ENCODE assay signal across 19 cellular contexts in the genomic region with DNA sequence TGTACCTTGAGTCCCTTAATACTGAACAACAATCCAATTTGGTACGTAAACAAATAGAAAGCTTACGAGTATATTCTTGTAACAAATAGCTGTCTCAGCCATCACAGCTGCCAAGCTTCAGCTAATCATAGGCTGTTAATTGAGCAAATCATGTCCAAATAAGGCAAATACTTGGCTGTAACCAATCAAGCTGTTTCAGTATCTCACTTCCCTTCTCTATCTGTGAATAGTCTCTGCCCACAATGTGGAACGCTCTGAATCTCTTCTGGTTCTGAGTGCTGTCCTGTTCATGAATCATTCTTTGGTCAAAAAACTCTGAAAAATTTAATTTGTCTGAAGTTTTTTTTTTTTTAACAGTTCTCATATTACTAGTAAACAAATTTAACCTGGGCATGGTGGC. TPM values are rescaled to one million over a fixed set of nuclear protein-coding genes. Genes with fewer than 3 reads are reported as not detected.
DNase-seq lines count a peak whose midpoint lies in the region; ATAC-seq, FAIRE-seq and TF ChIP-seq lines count a peak whose summit lies in the region.
"Had no signal": no experiment of that assay in that cellular context is flagged by ENCODE, and none has a peak within 500 bp of the region (broad histone marks: within the 10 kb centered on the region; RNA-seq: fewer than 3 reads in every experiment).

No MANE protein-coding gene starts in this region.

- H3K27ac ChIP-seq in keratinocyte (ENCODE audit: control insufficient read depth, insufficient read depth, low read length), result no peak overlapping the region
- no peak overlapping the region for H3K27ac ChIP-seq in trophoblast cell (ENCODE audit: low read depth, low read length)
- H3K27ac ChIP-seq: epithelial cell of prostate had no signal

- no peak overlapping the region for H4K91ac ChIP-seq in trophoblast cell (ENCODE audit: low read depth, low read length)

- no peak overlapping the region for H2BK12ac ChIP-seq in trophoblast cell (ENCODE audit: low read length)

- CTCF ChIA-PET in activated CD8-positive, alpha-beta T cell treated with anti-CD3 and anti-CD28 coated beads for 36 hours (lab: Charles Lee), result interaction anchor here (1.2 to 1.6 kb wide), 5 partner anchors 11 to 254 kb away, joined by 3 to 7 read pairs (median 4); no protein-coding TSS in a partner anchor
- CTCF ChIA-PET in activated CD8-positive, alpha-beta T cell treated with anti-CD3 and anti-CD28 coated beads, Interleukin-2, amount 10 ng/mL, durations not matched to agents 7 days and 5 days (lab: Charles Lee), result no interaction called here

- DNase-seq in activated CD8-positive, alpha-beta T cell treated with anti-CD3 and anti-CD28 coated beads for 36 hours, result peak; percentile 41
- DNase-seq in activated CD8-positive, alpha-beta T cell treated with anti-CD3 and anti-CD28 coated beads, Interleukin-2, amount 10 ng/mL, durations not matched to agents 7 days and 5 days, result no peak
- DNase-seq in GM18507 (ENCODE audit: extremely low spot score, insufficient read length, low read depth) (no peak), NOMO-1 treated with dmso at 0.1 percent for 144 hours (lab: John Stamatoyannopoulos, UW; ENCODE audit: unreplicated experiment) (peak; percentile 22), keratinocyte (ENCODE audit: low read depth, low spot score) (no peak), trophoblast cell (no peak), activated gamma-delta T cell (lab: John Stamatoyannopoulos, UW) (no peak)
- DNase-seq in stimulated activated CD4-positive, alpha-beta T cell treated with anti-CD3 and anti-CD28 coated beads, Interleukin-15, amount 100 ng/mL, for 24 hours, result no peak
- DNase-seq: activated gamma-delta T cell treated with Interleukin-2 at 50 U/mL for 16 hours, DMS53, NCI-H2227 treated with DMSO at 0.1 percent for 48 hours, retina had no signal

- H3K36me3 ChIP-seq in keratinocyte (ENCODE audit: control insufficient read depth in 2 of 2, extremely low read depth in 1 of 2, insufficient read depth in 2 of 2, low read length in 2 of 2) (no peaks in the 10 kb centered on the region), trophoblast cell (ENCODE audit: control insufficient read depth in 1 of 2, insufficient read depth in 2 of 2, low read length in 2 of 2) (no peaks in the 10 kb centered on the region)

- ATAC-seq in activated CD8-positive, alpha-beta T cell treated with anti-CD3 and anti-CD28 coated beads for 36 hours, result peak; percentile 7
- ATAC-seq in activated CD8-positive, alpha-beta T cell treated with anti-CD3 and anti-CD28 coated beads, Interleukin-2, amount 10 ng/mL, durations not matched to agents 7 days and 5 days, result no peak

- H2BK5ac ChIP-seq in trophoblast cell (ENCODE audit: low read depth, low read length, poor library complexity), result no peak overlapping the region

- peaks cover 11% of the 10 kb centered on the region for H3K79me1 ChIP-seq in trophoblast cell (ENCODE audit: low read length)

- no peak overlapping the region for H3K23ac ChIP-seq in trophoblast cell (ENCODE audit: low read length)

- H3K9ac ChIP-seq in keratinocyte (ENCODE audit: control insufficient read depth, extremely low read depth, insufficient read depth, low read length) (no peak overlapping the region), trophoblast cell (ENCODE audit: low read length) (no peak overlapping the region)

- H2AFZ ChIP-seq in keratinocyte (ENCODE audit: control insufficient read depth, low read length) (peak overlapping the region; percentile 59), trophoblast cell (ENCODE audit: insufficient read depth, low read length, poor library complexity) (no peak overlapping the region)

- no peaks in the 10 kb centered on the region for H3K9me1 ChIP-seq in keratinocyte (ENCODE audit: control insufficient read depth, extremely low read depth, insufficient read depth, low read length)

- peaks cover 7% of the 10 kb centered on the region for H3K36me3 Mint-ChIP-seq in activated CD8-positive, alpha-beta T cell treated with anti-CD3 and anti-CD28 coated beads for 36 hours (ENCODE audit: low read depth)
- peaks cover 6% of the 10 kb centered on the region for H3K36me3 Mint-ChIP-seq in activated CD8-positive, alpha-beta T cell treated with anti-CD3 and anti-CD28 coated beads, Interleukin-2, amount 10 ng/mL, durations not matched to agents 7 days and 5 days (ENCODE audit: low read depth)

- H3K27ac Mint-ChIP-seq in activated CD8-positive, alpha-beta T cell treated with anti-CD3 and anti-CD28 coated beads for 36 hours, result no peak overlapping the region
- H3K27ac Mint-ChIP-seq in activated CD8-positive, alpha-beta T cell treated with anti-CD3 and anti-CD28 coated beads, Interleukin-2, amount 10 ng/mL, durations not matched to agents 7 days and 5 days, result no peak overlapping the region

- dilution Hi-C loops in keratinocyte (cut with MboI; ENCODE audit: extremely low pct_ligation_motif_present, low sequenced_read_pairs), result no loop called here

- H3K4me3 Mint-ChIP-seq in activated CD8-positive, alpha-beta T cell treated with anti-CD3 and anti-CD28 coated beads for 36 hours, result no peak overlapping the region
- H3K4me3 Mint-ChIP-seq in activated CD8-positive, alpha-beta T cell treated with anti-CD3 and anti-CD28 coated beads, Interleukin-2, amount 10 ng/mL, durations not matched to agents 7 days and 5 days, result no peak overlapping the region
- H3K4me3 Mint-ChIP-seq: memory B cell had no signal

- no peak overlapping the region for H3K4me2 ChIP-seq in keratinocyte (ENCODE audit: control insufficient read depth, extremely low read depth, insufficient read depth, low read depth, low read length)
- no peak overlapping the region for H3K4me2 ChIP-seq in trophoblast cell (ENCODE audit: low read length)

- H3K79me2 ChIP-seq in keratinocyte (ENCODE audit: control insufficient read depth, insufficient read depth, low read length), result no peaks in the 10 kb centered on the region
- H3K79me2 ChIP-seq in trophoblast cell (ENCODE audit: control insufficient read depth, insufficient read depth, low read length, poor library complexity), result peaks cover 7% of the 10 kb centered on the region

- no peak overlapping the region for H4K12ac ChIP-seq in trophoblast cell (ENCODE audit: low read depth, low read length)

- no peak overlapping the region for H2AK5ac ChIP-seq in trophoblast cell (ENCODE audit: low read length)

- no CpG with 5 or more reads among the region's 3 CpGs for WGBS in trophoblast cell (ENCODE audit: extremely low coverage, insufficient coverage, insufficient read length)

- no peak overlapping the region for H3K4ac ChIP-seq in trophoblast cell (ENCODE audit: low read depth, low read length)

- no peaks in the 10 kb centered on the region for H3K9me3 Mint-ChIP-seq in activated CD8-positive, alpha-beta T cell treated with anti-CD3 and anti-CD28 coated beads for 36 hours
- H3K9me3 Mint-ChIP-seq in activated CD8-positive, alpha-beta T cell treated with anti-CD3 and anti-CD28 coated beads, Interleukin-2, amount 10 ng/mL, durations not matched to agents 7 days and 5 days (ENCODE audit: insufficient read depth), result no peaks in the 10 kb centered on the region
- H3K9me3 Mint-ChIP-seq: neural crest cell had no signal

- POLR2A ChIA-PET in activated CD8-positive, alpha-beta T cell treated with anti-CD3 and anti-CD28 coated beads for 36 hours (lab: Charles Lee), result interaction anchor here (0.6 to 0.8 kb wide), 3 partner anchors 145 to 272 kb away, joined by 3 to 4 read pairs (median 3); a partner anchor contains a TSS
- POLR2A ChIA-PET in activated CD8-positive, alpha-beta T cell treated with anti-CD3 and anti-CD28 coated beads, Interleukin-2, amount 10 ng/mL, durations not matched to agents 7 days and 5 days (lab: Charles Lee), result interaction anchor here (0.7 to 1.0 kb wide), 2 partner anchors 10 to 240 kb away, joined by 3 read pairs; no protein-coding TSS in a partner anchor

- no peaks in the 10 kb centered on the region for H3K27me3 ChIP-seq in keratinocyte (ENCODE audit: control insufficient read depth, extremely low read depth, insufficient read depth, low read length)
- H3K27me3 ChIP-seq in trophoblast cell (ENCODE audit: insufficient read depth, low read length), result no peaks in the 10 kb centered on the region

- peak; percentile 75 for FAIRE-seq in GM18507 (lab: Jason Lieb, UNC)
- FAIRE-seq in keratinocyte (lab: Jason Lieb, UNC), result no peak
- FAIRE-seq: astrocyte, H54, HTR-8/SVneo had no signal

- no peak overlapping the region for H3K4me3 ChIP-seq in keratinocyte (ENCODE audit: control insufficient read depth in 2 of 3, extremely low read depth in 1 of 3, insufficient read depth in 2 of 3, low read depth in 1 of 3, low read length in 3 of 3)
- no peak overlapping the region for H3K4me3 ChIP-seq in trophoblast cell (ENCODE audit: low read depth, low read length)
- H3K4me3 ChIP-seq: coronary artery had no signal

- H3K14ac ChIP-seq in trophoblast cell (ENCODE audit: low read length), result no peak overlapping the region

- intact Hi-C loops in activated CD8-positive, alpha-beta T cell treated with anti-CD3 and anti-CD28 coated beads for 36 hours (cut with micrococcal nuclease), result no loop called here

- H4K8ac ChIP-seq in trophoblast cell (ENCODE audit: low read depth, low read length), result no peak overlapping the region

- no peak overlapping the region for H3K18ac ChIP-seq in trophoblast cell (ENCODE audit: low read length)

- no peak overlapping the region for H2BK120ac ChIP-seq in trophoblast cell (ENCODE audit: insufficient read depth, low read length, poor library complexity)

- H3K4me1 Mint-ChIP-seq in activated CD8-positive, alpha-beta T cell treated with anti-CD3 and anti-CD28 coated beads for 36 hours (ENCODE audit: low read depth), result peaks cover 28% of the 10 kb centered on the region
- H3K4me1 Mint-ChIP-seq in activated CD8-positive, alpha-beta T cell treated with anti-CD3 and anti-CD28 coated beads, Interleukin-2, amount 10 ng/mL, durations not matched to agents 7 days and 5 days (ENCODE audit: low read depth), result peaks cover 35% of the 10 kb centered on the region

- H3K4me1 ChIP-seq in keratinocyte (ENCODE audit: control insufficient read depth, extremely low read depth, insufficient read depth, low read length), result peaks cover 6% of the 10 kb centered on the region
- H3K4me1 ChIP-seq in trophoblast cell (ENCODE audit: control insufficient read depth in 1 of 2, insufficient read depth in 2 of 2, low read length in 2 of 2), result peaks cover 0 to 2% of the 10 kb centered on the region in 2 experiments

- no peaks in the 10 kb centered on the region for H3K9me3 ChIP-seq in keratinocyte (ENCODE audit: control insufficient read depth, low read depth, low read length)
- H3K9me3 ChIP-seq in trophoblast cell (ENCODE audit: insufficient read depth, low read depth, low read length), result no peaks in the 10 kb centered on the region

- no peak for TF ChIP-seq CTCF in activated CD8-positive, alpha-beta T cell treated with anti-CD3 and anti-CD28 coated beads for 36 hours (IDR thresholded peaks at IDR 0.05)
- TF ChIP-seq CTCF in keratinocyte (optimal IDR thresholded peaks at IDR 0.05 in 1 of 3, IDR thresholded peaks at IDR 0.05 in 1 of 3, conservative IDR thresholded peaks at IDR 0.05 in 1 of 3; ENCODE audit: extremely low read depth in 1 of 3, insufficient read depth in 2 of 3, low read length in 3 of 3), result no peak

- H3K27me3 Mint-ChIP-seq in activated CD8-positive, alpha-beta T cell treated with anti-CD3 and anti-CD28 coated beads for 36 hours, result peaks cover 2% of the 10 kb centered on the region
- no peaks in the 10 kb centered on the region for H3K27me3 Mint-ChIP-seq in activated CD8-positive, alpha-beta T cell treated with anti-CD3 and anti-CD28 coated beads, Interleukin-2, amount 10 ng/mL, durations not matched to agents 7 days and 5 days (ENCODE audit: low read depth)
- H3K27me3 Mint-ChIP-seq: memory B cell had no signal

- H4K20me1 ChIP-seq in keratinocyte (ENCODE audit: control insufficient read depth, extremely low read depth, insufficient read depth, low read length), result no peaks in the 10 kb centered on the region

RNA-seq across cellular contexts. Expression of a gene that starts 5.8 kb away (rescaled TPM):
- 10 to 100 TPM; 62.3 to 63.8 TPM for total RNA-seq in activated CD8-positive, alpha-beta T cell treated with anti-CD3 and anti-CD28 coated beads for 36 hours
- 10 to 100 TPM; 75.6 to 78.9 TPM for total RNA-seq in activated CD8-positive, alpha-beta T cell treated with anti-CD3 and anti-CD28 coated beads, Interleukin-2, amount 10 ng/mL, durations not matched to agents 7 days and 5 days
- 25.7 to 55.1 TPM (median 35.8 TPM) in 3 replicates for polyA plus RNA-seq in keratinocyte
- 138 TPM for polyA plus RNA-seq in keratinocyte (2011; ENCODE audit: low read depth)
- 17.6 and 29.0 TPM in 2 replicates for polyA plus RNA-seq in keratinocyte (2011; cell fraction: cytosol; rRNA removed)
- 62.6 and 76.4 TPM in 2 replicates for polyA plus RNA-seq in keratinocyte (2011; cell fraction: nucleus; rRNA removed)
- 28.4 and 40.4 TPM in 2 replicates for polyA plus RNA-seq in keratinocyte (2012; ENCODE audit: low replicate concordance)
- 12.7 to 89.0 TPM (median 74.1 TPM) in 3 replicates for polyA minus RNA-seq in keratinocyte
- 23.8 TPM for polyA minus RNA-seq in keratinocyte (2011; cell fraction: cytosol; rRNA and poly(A)+ RNA removed)
- 70.6 and 125 TPM in 2 replicates for polyA minus RNA-seq in keratinocyte (2011; cell fraction: nucleus; rRNA and poly(A)+ RNA removed)
- polyA plus RNA-seq in trophoblast cell (2013), result 80.7 and 81.7 TPM in 2 replicates

RNA-seq across cellular contexts. Expression of a gene that starts 34.5 kb away (rescaled TPM):
- 100 to 1,000 TPM; 170 TPM for total RNA-seq in activated CD8-positive, alpha-beta T cell treated with anti-CD3 and anti-CD28 coated beads for 36 hours
- 100 to 1,000 TPM; 183 to 193 TPM for total RNA-seq in activated CD8-positive, alpha-beta T cell treated with anti-CD3 and anti-CD28 coated beads, Interleukin-2, amount 10 ng/mL, durations not matched to agents 7 days and 5 days
- polyA plus RNA-seq in keratinocyte, result 33.1 to 65.0 TPM (median 53.4 TPM) in 3 replicates
- 98.0 TPM for polyA plus RNA-seq in keratinocyte (2011; ENCODE audit: low read depth)
- 42.6 and 47.5 TPM in 2 replicates for polyA plus RNA-seq in keratinocyte (2011; cell fraction: cytosol; rRNA removed)
- 32.9 and 33.8 TPM in 2 replicates for polyA plus RNA-seq in keratinocyte (2011; cell fraction: nucleus; rRNA removed)
- polyA plus RNA-seq in keratinocyte (2012; ENCODE audit: low replicate concordance), result 76.5 and 84.7 TPM in 2 replicates
- 41.0 to 92.7 TPM (median 49.6 TPM) in 3 replicates for polyA minus RNA-seq in keratinocyte
- 44.9 TPM for polyA minus RNA-seq in keratinocyte (2011; cell fraction: cytosol; rRNA and poly(A)+ RNA removed)
- 16.6 and 25.8 TPM in 2 replicates for polyA minus RNA-seq in keratinocyte (2011; cell fraction: nucleus; rRNA and poly(A)+ RNA removed)
- polyA plus RNA-seq in trophoblast cell (2013), result 153 and 154 TPM in 2 replicates

Comparison
In these comparisons a context has a peak if more than half of its experiments do, and no peak if none do; other contexts are left out.
1. DNase-seq: peak in activated CD8-positive, alpha-beta T cell treated with anti-CD3 and anti-CD28 coated beads for 36 hours (single experiment) and NOMO-1 treated with dmso at 0.1 percent for 144 hours (single experiment); none in activated CD8-positive, alpha-beta T cell treated with anti-CD3 and anti-CD28 coated beads, Interleukin-2, amount 10 ng/mL, durations not matched to agents 7 days and 5 days (single experiment), GM18507 (single experiment), keratinocyte (single experiment), trophoblast cell (0 of 2), activated gamma-delta T cell (single experiment) and stimulated activated CD4-positive, alpha-beta T cell treated with anti-CD3 and anti-CD28 coated beads, Interleukin-15, amount 100 ng/mL, for 24 hours (single experiment).